Comparison of ENCODE assay signal across 40 cellular contexts in genomic region chr5:58714046-58714445, GRCh38.
"Had no signal": no experiment of that assay in that cellular context is flagged by ENCODE, and none has a peak within 500 bp of the region (broad histone marks: within the 10 kb centered on the region; RNA-seq: fewer than 3 reads in every experiment).

No MANE protein-coding gene starts in this region.

- H3K36me3 Mint-ChIP-seq: activated naive CD4-positive, alpha-beta T cell treated with anti-CD3 and anti-CD28 coated beads, Interleukin-2, amount 10 ng/mL, durations not matched to agents 7 days and 5 days; activated naive CD4-positive, alpha-beta T cell treated with anti-CD3 and anti-CD28 coated beads, Interleukin-2, amount 50 U/mL, for 24 hours; activated naive CD4-positive, alpha-beta T cell treated with anti-CD3 and anti-CD28 coated beads, Interleukin-2, amount 50 U/mL, for 72 hours; activated naive CD8-positive, alpha-beta T cell; activated naive CD8-positive, alpha-beta T cell treated with anti-CD3 and anti-CD28 coated beads for 36 hours; activated naive CD8-positive, alpha-beta T cell treated with anti-CD3 and anti-CD28 coated beads, Interleukin-2, amount 10 ng/mL, durations not matched to agents 7 days and 5 days had no signal

- H3K27ac Mint-ChIP-seq: activated naive CD4-positive, alpha-beta T cell treated with anti-CD3 and anti-CD28 coated beads for 36 hours; activated naive CD4-positive, alpha-beta T cell treated with anti-CD3 and anti-CD28 coated beads, Interleukin-2, amount 10 ng/mL, durations not matched to agents 7 days and 5 days; activated naive CD4-positive, alpha-beta T cell treated with anti-CD3 and anti-CD28 coated beads, Interleukin-2, amount 50 U/mL, for 24 hours; activated naive CD4-positive, alpha-beta T cell treated with anti-CD3 and anti-CD28 coated beads, Interleukin-2, amount 50 U/mL, for 72 hours; activated naive CD8-positive, alpha-beta T cell; activated naive CD8-positive, alpha-beta T cell treated with anti-CD3 and anti-CD28 coated beads for 36 hours; activated naive CD8-positive, alpha-beta T cell treated with anti-CD3 and anti-CD28 coated beads, Interleukin-2, amount 10 ng/mL, durations not matched to agents 7 days and 5 days; activated naive CD8-positive, alpha-beta T cell treated with anti-CD3 and anti-CD28 coated beads, Interleukin-2, amount 50 U/mL, for 24 hours; activated T-cell treated with anti-CD3 and anti-CD28 coated beads, Interleukin-2, amount 50 U/mL, for 24 hours; activated T-cell treated with anti-CD3 and anti-CD28 coated beads, Interleukin-2, amount 50 U/mL, for 72 hours; activated T-helper 1 cell treated with anti-CD3 and anti-CD28 coated beads, Interleukin-12 subunit alpha, Interleukin-12 subunit beta, Interleukin-2, Interleukin-4 antibody, amounts not matched to agents 30 ng/mL and 10 ng/mL and 1 ng/mL, durations not matched to agents 14 hours and 24 hours and 36 hours; activated T-helper 17 cell treated with anti-CD3 and anti-CD28 coated beads, Interleukin-2, amount 50 U/mL, for 72 hours; activated T-helper 2 cell treated with anti-CD3 and anti-CD28 coated beads, Interferon-gamma antibody, Interleukin-2, Interleukin-4, amounts not matched to agents 10 μg/mL and 5 μg/mL and 100 μg/mL, durations not matched to agents 14 hours and 24 hours and 36 hours; brain had no signal

- DNase-seq: activated effector memory CD4-positive, alpha-beta T cell treated with anti-CD3 and anti-CD28 coated beads, Interleukin-2, amount 50 U/mL, for 16 hours; activated effector memory CD4-positive, alpha-beta T cell treated with Interleukin-2 at 50 U/mL for 16 hours; activated gamma-delta T cell; activated gamma-delta T cell treated with Interleukin-2 at 50 U/mL for 16 hours; activated naive CD4-positive, alpha-beta T cell; activated naive CD4-positive, alpha-beta T cell treated with anti-CD3 and anti-CD28 coated beads for 36 hours; activated naive CD4-positive, alpha-beta T cell treated with anti-CD3 and anti-CD28 coated beads, Interleukin-2, amount 10 ng/mL, durations not matched to agents 7 days and 5 days; activated naive CD4-positive, alpha-beta T cell treated with anti-CD3 and anti-CD28 coated beads, Interleukin-2, amount 50 U/mL, for 16 hours; activated naive CD4-positive, alpha-beta T cell treated with Interleukin-2 at 50 U/mL for 16 hours; activated naive CD8-positive, alpha-beta T cell treated with anti-CD3 and anti-CD28 coated beads for 36 hours; activated naive CD8-positive, alpha-beta T cell treated with anti-CD3 and anti-CD28 coated beads, Interleukin-2, amount 10 ng/mL, durations not matched to agents 7 days and 5 days; activated naive CD8-positive, alpha-beta T cell treated with anti-CD3 and anti-CD28 coated beads, Interleukin-2, amount 50 U/mL, for 24 hours; activated T-cell treated with anti-CD3 and anti-CD28 coated beads, Interleukin-2, amount 50 U/mL, for 1 hour; activated T-cell treated with anti-CD3 and anti-CD28 coated beads, Interleukin-2, amount 50 U/mL, for 24 hours; activated T-cell treated with anti-CD3 and anti-CD28 coated beads, Interleukin-2, amount 50 U/mL, for 4 hours; activated T-cell treated with anti-CD3 and anti-CD28 coated beads, Interleukin-2, amount 50 U/mL, for 48 hours; activated T-cell treated with anti-CD3 and anti-CD28 coated beads, Interleukin-2, amount 50 U/mL, for 72 hours; adrenal gland; amniotic stem cell; amygdala; anterior cingulate cortex; aorta; body of pancreas; brain microvascular endothelial cell; caudate nucleus; central memory CD4-positive, alpha-beta T cell; cerebellar nuclear complex had no signal

- H3K4me3 Mint-ChIP-seq: activated naive CD4-positive, alpha-beta T cell treated with anti-CD3 and anti-CD28 coated beads for 36 hours; activated naive CD4-positive, alpha-beta T cell treated with anti-CD3 and anti-CD28 coated beads, Interleukin-2, amount 10 ng/mL, durations not matched to agents 7 days and 5 days; activated naive CD4-positive, alpha-beta T cell treated with anti-CD3 and anti-CD28 coated beads, Interleukin-2, amount 50 U/mL, for 24 hours; activated naive CD8-positive, alpha-beta T cell; activated naive CD8-positive, alpha-beta T cell treated with anti-CD3 and anti-CD28 coated beads for 36 hours; activated naive CD8-positive, alpha-beta T cell treated with anti-CD3 and anti-CD28 coated beads, Interleukin-2, amount 10 ng/mL, durations not matched to agents 7 days and 5 days; activated naive CD8-positive, alpha-beta T cell treated with anti-CD3 and anti-CD28 coated beads, Interleukin-2, amount 50 U/mL, for 24 hours; activated T-cell treated with anti-CD3 and anti-CD28 coated beads, Interleukin-2, amount 50 U/mL, for 24 hours; activated T-cell treated with anti-CD3 and anti-CD28 coated beads, Interleukin-2, amount 50 U/mL, for 4 hours; activated T-cell treated with anti-CD3 and anti-CD28 coated beads, Interleukin-2, amount 50 U/mL, for 72 hours; activated T-helper 1 cell treated with anti-CD3 and anti-CD28 coated beads, Interleukin-12 subunit alpha, Interleukin-12 subunit beta, Interleukin-2, Interleukin-4 antibody, amounts not matched to agents 30 ng/mL and 10 ng/mL and 1 ng/mL, durations not matched to agents 14 hours and 24 hours and 36 hours; activated T-helper 17 cell treated with anti-CD3 and anti-CD28 coated beads, Interleukin-2, amount 50 U/mL, for 72 hours; brain; central memory CD8-positive, alpha-beta T cell had no signal

- H3K27me3 Mint-ChIP-seq: activated naive CD8-positive, alpha-beta T cell treated with anti-CD3 and anti-CD28 coated beads for 36 hours; brain; central memory CD8-positive, alpha-beta T cell had no signal

- H3K4me3 ChIP-seq: adrenal gland, ascending aorta, body of pancreas, breast epithelium, cardiac muscle cell had no signal

- H3K27me3 ChIP-seq: adrenal gland, ascending aorta, body of pancreas, brain microvascular endothelial cell, breast epithelium, cardiac muscle cell had no signal

- H3K4me1 Mint-ChIP-seq: activated naive CD4-positive, alpha-beta T cell treated with anti-CD3 and anti-CD28 coated beads, Interleukin-2, amount 10 ng/mL, durations not matched to agents 7 days and 5 days; activated naive CD4-positive, alpha-beta T cell treated with anti-CD3 and anti-CD28 coated beads, Interleukin-2, amount 50 U/mL, for 24 hours; activated naive CD8-positive, alpha-beta T cell treated with anti-CD3 and anti-CD28 coated beads for 36 hours; activated naive CD8-positive, alpha-beta T cell treated with anti-CD3 and anti-CD28 coated beads, Interleukin-2, amount 10 ng/mL, durations not matched to agents 7 days and 5 days; activated T-helper 17 cell treated with anti-CD3 and anti-CD28 coated beads, Interleukin-2, amount 50 U/mL, for 72 hours; central memory CD8-positive, alpha-beta T cell had no signal

- H3K9me3 ChIP-seq: adrenal gland, ascending aorta, body of pancreas had no signal

- H3K36me3 ChIP-seq: adrenal gland, ascending aorta, brain microvascular endothelial cell, breast epithelium, cardiac muscle cell had no signal

- ATAC-seq: activated naive CD4-positive, alpha-beta T cell treated with anti-CD3 and anti-CD28 coated beads, Interleukin-2, amount 50 U/mL, for 72 hours; activated naive CD8-positive, alpha-beta T cell treated with anti-CD3 and anti-CD28 coated beads, Interleukin-2, amount 50 U/mL, for 24 hours; activated T-cell treated with anti-CD3 and anti-CD28 coated beads, Interleukin-2, amount 50 U/mL, for 4 hours; activated T-cell treated with anti-CD3 and anti-CD28 coated beads, Interleukin-2, amount 50 U/mL, for 72 hours; activated T-helper 17 cell treated with anti-CD3 and anti-CD28 coated beads, Interleukin-2, amount 50 U/mL, for 72 hours; body of pancreas had no signal

- H3K27ac ChIP-seq: adrenal gland, ascending aorta, body of pancreas, brain microvascular endothelial cell, breast epithelium, cardiac muscle cell had no signal

- FAIRE-seq: astrocyte, bronchial epithelial cell had no signal

- H3K9me3 Mint-ChIP-seq: activated naive CD4-positive, alpha-beta T cell treated with anti-CD3 and anti-CD28 coated beads, Interleukin-2, amount 10 ng/mL, durations not matched to agents 7 days and 5 days; activated naive CD4-positive, alpha-beta T cell treated with anti-CD3 and anti-CD28 coated beads, Interleukin-2, amount 50 U/mL, for 24 hours; activated naive CD8-positive, alpha-beta T cell treated with anti-CD3 and anti-CD28 coated beads, Interleukin-2, amount 10 ng/mL, durations not matched to agents 7 days and 5 days; activated T-helper 2 cell treated with anti-CD3 and anti-CD28 coated beads, Interferon-gamma antibody, Interleukin-2, Interleukin-4, amounts not matched to agents 10 μg/mL and 5 μg/mL and 100 μg/mL, durations not matched to agents 14 hours and 24 hours and 36 hours; central memory CD8-positive, alpha-beta T cell had no signal

- H3K4me1 ChIP-seq: adrenal gland, ascending aorta, body of pancreas, breast epithelium had no signal
